14 cellular contexts compared by ENCODE assay signal in genomic region chr17:14080847-14081251, GRCh38. TPM values are rescaled to one million over a fixed set of nuclear protein-coding genes. Genes with fewer than 3 reads are reported as not detected.
A peak's percentile ranks its signal among the peaks of the same experiment; 100 is the strongest.
DNase-seq lines count a peak whose midpoint lies in the region; TF ChIP-seq lines count a peak whose summit lies in the region.
"Had no signal": no experiment of that assay in that cellular context is flagged by ENCODE, and none has a peak within 500 bp of the region (broad histone marks: within the 10 kb centered on the region; RNA-seq: fewer than 3 reads in every experiment).

No MANE protein-coding gene starts in this region.

- H3K4me3 Mint-ChIP-seq in activated T-helper 2 cell treated with anti-CD3 and anti-CD28 coated beads, Interferon-gamma antibody, Interleukin-2, Interleukin-4, amounts not matched to agents 10 μg/mL and 5 μg/mL and 100 μg/mL, durations not matched to agents 14 hours and 24 hours and 36 hours (ENCODE audit: low read depth) = no peak overlapping the region
- H3K4me3 Mint-ChIP-seq: B cell, brain had no signal

- CTCF ChIA-PET in HEK293T (lab: Yijun Ruan, JAX) = no interaction called here

- TF ChIP-seq POLR2A in lower leg skin (IDR thresholded peaks at IDR 0.05) = no peak

- peaks cover 41% of the 10 kb centered on the region for H3K4me1 Mint-ChIP-seq in activated T-helper 2 cell treated with anti-CD3 and anti-CD28 coated beads, Interferon-gamma antibody, Interleukin-2, Interleukin-4, amounts not matched to agents 10 μg/mL and 5 μg/mL and 100 μg/mL, durations not matched to agents 14 hours and 24 hours and 36 hours (ENCODE audit: low read depth)

- 61 to 78% methylated on average over 4 of the region's 4 CpGs for WGBS in lower leg skin, 2 donors

- no peak; the same call in 1 of the 2 replicates for TF ChIP-seq CTCF in AG10803 (conservative IDR thresholded peaks at IDR 0.05; ENCODE audit: low read length)
- no peak for TF ChIP-seq CTCF in lower leg skin (IDR thresholded peaks at IDR 0.05)

- POLR2A ChIA-PET in HEK293T (lab: Yijun Ruan, JAX) = no interaction called here

- H3K4me3 ChIP-seq in AG10803 (ENCODE audit: low read length) (no peak overlapping the region), lower leg skin (ENCODE audit: low read depth, poor library complexity, severe bottlenecking) (no peak overlapping the region)
- H3K4me3 ChIP-seq: left lung had no signal

- no peaks in the 10 kb centered on the region for H3K9me3 Mint-ChIP-seq in activated T-helper 2 cell treated with anti-CD3 and anti-CD28 coated beads, Interferon-gamma antibody, Interleukin-2, Interleukin-4, amounts not matched to agents 10 μg/mL and 5 μg/mL and 100 μg/mL, durations not matched to agents 14 hours and 24 hours and 36 hours
- H3K9me3 Mint-ChIP-seq: brain had no signal

- DNase-seq in AG10803 (ENCODE audit: low read depth) (peak; percentile 82), HEK293T (ENCODE audit: extremely low spot score) (peak; percentile 21), left kidney (ENCODE audit: low read depth, low spot score) (peak; percentile 37), lower leg skin (ENCODE audit: low spot score in 2 of 2) (no peak), cerebellum (ENCODE audit: low spot score) (no peak), NCI-H1436 treated with DMSO at 0.1 percent for 48 hours (lab: John Stamatoyannopoulos, UW) (no peak), NCI-H510A (lab: John Stamatoyannopoulos, UW) (no peak)
- no peak for DNase-seq in activated T-helper 2 cell treated with anti-CD3 and anti-CD28 coated beads, Interferon-gamma antibody, Interleukin-2, Interleukin-4, amounts not matched to agents 10 μg/mL and 5 μg/mL and 100 μg/mL, durations not matched to agents 14 hours and 24 hours and 36 hours (ENCODE audit: low spot score)
- DNase-seq: activated CD8-positive, alpha-beta memory T cell treated with anti-CD3 and anti-CD28 coated beads for 24 hours; activated gamma-delta T cell; left lung; NCI-H187 treated with DMSO at 0.1 percent for 48 hours had no signal

- H3K36me3 Mint-ChIP-seq in activated T-helper 2 cell treated with anti-CD3 and anti-CD28 coated beads, Interferon-gamma antibody, Interleukin-2, Interleukin-4, amounts not matched to agents 10 μg/mL and 5 μg/mL and 100 μg/mL, durations not matched to agents 14 hours and 24 hours and 36 hours (ENCODE audit: low read depth) = peaks cover 59% of the 10 kb centered on the region

- peak overlapping the region; percentile 76 for H3K27ac Mint-ChIP-seq in activated T-helper 2 cell treated with anti-CD3 and anti-CD28 coated beads, Interferon-gamma antibody, Interleukin-2, Interleukin-4, amounts not matched to agents 10 μg/mL and 5 μg/mL and 100 μg/mL, durations not matched to agents 14 hours and 24 hours and 36 hours
- H3K27ac Mint-ChIP-seq: B cell had no signal

- intact Hi-C loops in activated T-helper 2 cell treated with anti-CD3 and anti-CD28 coated beads, Interferon-gamma antibody, Interleukin-2, Interleukin-4, amounts not matched to agents 10 μg/mL and 5 μg/mL and 100 μg/mL, durations not matched to agents 14 hours and 24 hours and 36 hours (cut with micrococcal nuclease) = no loop called here
- intact Hi-C loops in lower leg skin (cut with DNase I; ENCODE audit: low total_unique reads) = no loop called here

- H3K27me3 Mint-ChIP-seq in activated T-helper 2 cell treated with anti-CD3 and anti-CD28 coated beads, Interferon-gamma antibody, Interleukin-2, Interleukin-4, amounts not matched to agents 10 μg/mL and 5 μg/mL and 100 μg/mL, durations not matched to agents 14 hours and 24 hours and 36 hours (ENCODE audit: low read depth) = no peaks in the 10 kb centered on the region
- H3K27me3 Mint-ChIP-seq: B cell, brain had no signal

TF ChIP-seq in HEK293T, 16 proteins besides CTCF, POLR2A, EP300 and RAD21:
- TF ChIP-seq L3MBTL2 (conservative IDR thresholded peaks at IDR 0.05) (no peak), FOXA1 (IDR thresholded peaks at IDR 0.05) (no peak), PKNOX1 (IDR thresholded peaks at IDR 0.05) (peak; percentile 96), ZNF384 (IDR thresholded peaks at IDR 0.05) (no peak), ELF4 (IDR thresholded peaks at IDR 0.05) (no peak)

RNA-seq across cellular contexts. Expression of gene COX10, which starts 11.5 kb away (rescaled TPM):
- 24.9 and 28.1 TPM in 2 replicates for total RNA-seq in activated T-helper 2 cell treated with anti-CD3 and anti-CD28 coated beads, Interferon-gamma antibody, Interleukin-2, Interleukin-4, amounts not matched to agents 10 μg/mL and 5 μg/mL and 100 μg/mL, durations not matched to agents 14 hours and 24 hours and 36 hours
- total RNA-seq in lower leg skin (10 to 100 TPM; 17.8 to 24.5 (median 21.6) TPM), cerebellum (22.0 TPM)

Comparison
In these comparisons a context has a peak if more than half of its experiments do, and no peak if none do; other contexts are left out.
1. DNase-seq: peak in AG10803 (single experiment), HEK293T (single experiment) and left kidney (single experiment); none in activated T-helper 2 cell treated with anti-CD3 and anti-CD28 coated beads, Interferon-gamma antibody, Interleukin-2, Interleukin-4, amounts not matched to agents 10 μg/mL and 5 μg/mL and 100 μg/mL, durations not matched to agents 14 hours and 24 hours and 36 hours (single experiment), lower leg skin (0 of 2), cerebellum (single experiment), NCI-H1436 treated with DMSO at 0.1 percent for 48 hours (single experiment) and NCI-H510A (single experiment).